Comparison of ENCODE assay signal across 1 cellular context in the genomic region with DNA sequence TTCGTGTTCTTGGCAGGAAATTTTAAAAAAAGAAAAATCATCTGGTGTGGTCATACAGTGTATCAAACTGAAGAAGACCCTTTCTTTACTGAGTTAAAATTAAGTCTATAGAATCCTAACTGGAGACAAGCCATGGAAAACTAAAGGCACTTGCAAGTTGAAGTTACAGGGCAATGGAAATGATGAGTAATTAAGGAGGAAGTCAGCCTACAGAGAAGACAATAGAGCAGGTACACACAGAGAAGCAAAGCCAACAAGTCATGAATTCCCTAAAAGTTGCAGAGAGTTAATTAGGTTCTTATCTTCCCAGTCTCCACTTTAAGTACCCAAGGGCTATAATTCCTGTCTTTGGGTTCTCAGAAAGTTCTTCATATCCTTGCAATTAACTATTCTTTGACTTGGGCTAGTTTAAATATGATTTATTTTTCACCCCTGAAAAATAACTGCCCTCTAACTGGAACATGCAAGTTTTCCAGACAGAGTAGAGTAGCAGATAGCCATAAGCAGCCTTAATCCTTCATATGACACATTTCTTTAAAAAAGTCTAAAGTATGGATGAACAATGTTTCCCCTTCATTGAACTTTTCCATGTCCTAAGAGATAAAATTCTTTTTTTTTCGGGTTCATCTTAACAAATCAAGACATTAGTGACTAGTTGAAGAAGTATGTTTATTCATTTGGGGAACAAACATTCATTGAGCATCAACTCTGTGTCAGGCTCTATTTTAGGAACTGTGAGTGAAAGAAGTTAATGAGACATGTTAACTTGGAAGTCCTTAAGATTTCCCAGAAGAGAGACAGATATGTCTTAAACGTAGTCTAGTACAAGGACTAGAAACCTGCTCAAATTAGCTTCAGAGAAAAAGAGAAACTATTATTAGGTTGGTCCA.
A peak's percentile ranks its signal among the peaks of the same experiment; 100 is the strongest.
TF ChIP-seq lines count a peak whose summit lies in the region.

No MANE protein-coding gene starts in this region.

TF ChIP-seq in HCT116, 20 proteins besides CTCF, POLR2A, EP300 and RAD21 (continued from another document):
- TF ChIP-seq SIN3A (IDR thresholded peaks at IDR 0.05; ENCODE audit: low read depth) = no peak
- TF ChIP-seq SRF (IDR thresholded peaks at IDR 0.05; ENCODE audit: low read depth) = no peak
- TF ChIP-seq, protein P1, sequence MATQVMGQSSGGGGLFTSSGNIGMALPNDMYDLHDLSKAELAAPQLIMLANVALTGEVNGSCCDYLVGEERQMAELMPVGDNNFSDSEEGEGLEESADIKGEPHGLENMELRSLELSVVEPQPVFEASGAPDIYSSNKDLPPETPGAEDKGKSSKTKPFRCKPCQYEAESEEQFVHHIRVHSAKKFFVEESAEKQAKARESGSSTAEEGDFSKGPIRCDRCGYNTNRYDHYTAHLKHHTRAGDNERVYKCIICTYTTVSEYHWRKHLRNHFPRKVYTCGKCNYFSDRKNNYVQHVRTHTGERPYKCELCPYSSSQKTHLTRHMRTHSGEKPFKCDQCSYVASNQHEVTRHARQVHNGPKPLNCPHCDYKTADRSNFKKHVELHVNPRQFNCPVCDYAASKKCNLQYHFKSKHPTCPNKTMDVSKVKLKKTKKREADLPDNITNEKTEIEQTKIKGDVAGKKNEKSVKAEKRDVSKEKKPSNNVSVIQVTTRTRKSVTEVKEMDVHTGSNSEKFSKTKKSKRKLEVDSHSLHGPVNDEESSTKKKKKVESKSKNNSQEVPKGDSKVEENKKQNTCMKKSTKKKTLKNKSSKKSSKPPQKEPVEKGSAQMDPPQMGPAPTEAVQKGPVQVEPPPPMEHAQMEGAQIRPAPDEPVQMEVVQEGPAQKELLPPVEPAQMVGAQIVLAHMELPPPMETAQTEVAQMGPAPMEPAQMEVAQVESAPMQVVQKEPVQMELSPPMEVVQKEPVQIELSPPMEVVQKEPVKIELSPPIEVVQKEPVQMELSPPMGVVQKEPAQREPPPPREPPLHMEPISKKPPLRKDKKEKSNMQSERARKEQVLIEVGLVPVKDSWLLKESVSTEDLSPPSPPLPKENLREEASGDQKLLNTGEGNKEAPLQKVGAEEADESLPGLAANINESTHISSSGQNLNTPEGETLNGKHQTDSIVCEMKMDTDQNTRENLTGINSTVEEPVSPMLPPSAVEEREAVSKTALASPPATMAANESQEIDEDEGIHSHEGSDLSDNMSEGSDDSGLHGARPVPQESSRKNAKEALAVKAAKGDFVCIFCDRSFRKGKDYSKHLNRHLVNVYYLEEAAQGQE (IDR thresholded peaks at IDR 0.05; ENCODE audit: low read depth) = no peak
- TF ChIP-seq SP1 (IDR thresholded peaks at IDR 0.05; ENCODE audit: low read depth) = peak; percentile 42
- no peak for TF ChIP-seq ZFX (IDR thresholded peaks at IDR 0.05)
- TF ChIP-seq EGR1 (IDR thresholded peaks at IDR 0.05; ENCODE audit: low read depth) = no peak
- no peak for TF ChIP-seq TCF7L2 (IDR thresholded peaks at IDR 0.05; ENCODE audit: borderline replicate concordance, extremely low read depth, insufficient read depth, insufficient read length)
- no peak for TF ChIP-seq EZH2phosphoT487 (IDR thresholded peaks at IDR 0.05; ENCODE audit: borderline replicate concordance)
- no peak for TF ChIP-seq ELF1 (IDR thresholded peaks at IDR 0.05; ENCODE audit: borderline replicate concordance, low read depth)
- TF ChIP-seq CEBPB (IDR thresholded peaks at IDR 0.05; ENCODE audit: low read depth) = 0 out of 2 replicates have a peak, but pooled peaks have one; percentile 33
- no peak; the same call in 1 of the 2 replicates for TF ChIP-seq CBX3 (IDR thresholded peaks at IDR 0.05; ENCODE audit: low read depth)
- no peak for TF ChIP-seq YY1 (IDR thresholded peaks at IDR 0.05; ENCODE audit: extremely low read depth, insufficient replicate concordance, low read depth, low read length)
- peak; percentile 55 for TF ChIP-seq JUND (IDR thresholded peaks at IDR 0.05)
TF ChIP-seq in HCT116: peak in this region for 4.
